ENCODE assay signal across 31 cellular contexts in the genomic region with DNA sequence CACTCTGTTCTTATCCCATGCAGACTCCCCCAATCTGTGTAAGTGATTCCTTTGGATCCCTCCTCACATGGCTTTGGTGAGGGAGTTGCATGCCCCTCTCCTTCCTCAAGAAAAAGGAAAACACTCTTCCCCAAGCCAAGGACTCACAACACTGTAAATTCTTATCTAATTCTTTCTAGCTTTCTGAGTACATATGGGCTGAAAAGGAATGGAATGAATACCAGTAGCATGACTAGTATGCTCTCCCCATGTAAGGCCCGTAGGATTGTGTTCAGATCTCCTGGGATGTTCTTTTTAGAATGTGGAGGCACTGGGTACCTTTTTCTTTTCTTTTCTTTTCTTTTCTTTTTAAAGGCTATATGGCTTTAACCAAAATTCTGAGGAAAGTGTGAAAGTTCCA. TPM values are rescaled to one million over a fixed set of nuclear protein-coding genes. Genes with fewer than 3 reads are reported as not detected.
A peak's percentile ranks its signal among the peaks of the same experiment; 100 is the strongest.
DNase-seq lines count a peak whose midpoint lies in the region; ATAC-seq, FAIRE-seq and TF ChIP-seq lines count a peak whose summit lies in the region.
"Had no signal": no experiment of that assay in that cellular context is flagged by ENCODE, and none has a peak within 500 bp of the region (broad histone marks: within the 10 kb centered on the region; RNA-seq: fewer than 3 reads in every experiment).

No MANE protein-coding gene starts in this region.

- POLR2A ChIA-PET in A549 (lab: Yijun Ruan, JAX): no interaction called here

- CTCF ChIA-PET in A549 (lab: Yijun Ruan, JAX): no interaction called here

- WGBS in A549 (ENCODE audit: missing lambda C conversion rate): 56% methylated on average over 1 of the region's 1 CpG
- 0 to 5% methylated on average over 1 of the region's 1 CpG for WGBS in GM23248 (ENCODE audit: low coverage in 1 of 2, low lambda C conversion rate in 2 of 2, missing lambda C conversion rate in 2 of 2), 2 experiments

- ATAC-seq in A549: no peak
- no peak for ATAC-seq in HG03135 (IDR thresholded peaks at IDR 0.05; ENCODE audit: unreplicated experiment)
- no peak for ATAC-seq in HG03139 (IDR thresholded peaks at IDR 0.05; ENCODE audit: unreplicated experiment)
- ATAC-seq in mucosa of descending colon: no peak
- ATAC-seq: activated CD8-positive, alpha-beta memory T cell treated with anti-CD3 and anti-CD28 coated beads, Interleukin-2, amount 10 ng/mL, durations not matched to agents 7 days and 5 days; activated T-cell treated with anti-CD3 and anti-CD28 coated beads, Interleukin-2, amount 50 U/mL, for 4 hours; body of pancreas; CD8-positive, alpha-beta T cell; heart left ventricle; natural killer cell; stimulated activated effector memory CD8-positive, alpha-beta T cell treated with anti-CD3 and anti-CD28 coated beads, Interleukin-12 subunit alpha, Interleukin-12 subunit beta, amount 100 ng/mL, for 72 hours had no signal

- no peaks in the 10 kb centered on the region for H3K4me1 ChIP-seq in A549
- peaks cover 14% of the 10 kb centered on the region for H3K4me1 ChIP-seq in GM23248 (ENCODE audit: insufficient read depth)
- no peaks in the 10 kb centered on the region for H3K4me1 ChIP-seq in mucosa of descending colon (ENCODE audit: low read depth)
- H3K4me1 ChIP-seq: BE2C, body of pancreas, heart left ventricle, sigmoid colon had no signal

- H3K27me3 ChIP-seq in GM23248 (replicated peaks; ENCODE audit: insufficient read depth): no peaks in the 10 kb centered on the region
- H3K27me3 ChIP-seq: BE2C, body of pancreas, sigmoid colon had no signal

- H3K9me3 ChIP-seq in A549 (no peaks in the 10 kb centered on the region), GM23248 (ENCODE audit: low read depth) (no peaks in the 10 kb centered on the region), mucosa of descending colon (no peaks in the 10 kb centered on the region)
- H3K9me3 ChIP-seq: BE2C, body of pancreas, heart left ventricle, sigmoid colon had no signal

- H3K36me3 ChIP-seq in GM23248 (ENCODE audit: low read depth) (no peaks in the 10 kb centered on the region), mucosa of descending colon (ENCODE audit: low read depth) (no peaks in the 10 kb centered on the region)
- H3K36me3 ChIP-seq: BE2C, heart left ventricle, sigmoid colon had no signal

- H3F3A ChIP-seq in GM23248 (ENCODE audit: insufficient read depth): no peaks in the 10 kb centered on the region

- no peak for DNase-seq in A549 (ENCODE audit: low read depth in 1 of 2, low spot score in 1 of 2)
- peak; percentile 60 for DNase-seq in GM23248
- DNase-seq in astrocyte of the hippocampus (ENCODE audit: low read depth, low spot score): peak; percentile 51
- peak; percentile 57 for DNase-seq in fibroblast of pulmonary artery (ENCODE audit: low read depth)
- DNase-seq in anterior cingulate cortex (lab: John Stamatoyannopoulos, UW): no peak
- DNase-seq in mucosa of descending colon: no peak
- DNase-seq: 8988T; activated CD4-positive, CD25-positive, alpha-beta regulatory T cell; activated CD8-positive, alpha-beta memory T cell treated with anti-CD3 and anti-CD28 coated beads, Interleukin-2, amount 10 ng/mL, durations not matched to agents 7 days and 5 days; activated gamma-delta T cell; activated naive CD8-positive, alpha-beta T cell treated with anti-CD3 and anti-CD28 coated beads, Interleukin-2, amount 10 ng/mL, durations not matched to agents 7 days and 5 days; activated T-cell treated with anti-CD3 and anti-CD28 coated beads, Interleukin-2, amount 50 U/mL, for 4 hours; BE2C; body of pancreas; CD8-positive, alpha-beta T cell; H9; heart left ventricle; natural killer cell; NCI-H1417; NCI-H2029; NCI-H526; occipital lobe; OCI-M1; sigmoid colon; stimulated activated CD4-positive, alpha-beta T cell treated with anti-CD3 and anti-CD28 coated beads, Interleukin-15, amount 100 ng/mL, for 24 hours; substantia nigra had no signal

- no peaks in the 10 kb centered on the region for H3K9me2 ChIP-seq in GM23248 (ENCODE audit: insufficient read depth)

- TF ChIP-seq CTCF in A549 (IDR thresholded peaks at IDR 0.05) (no peak), fibroblast of pulmonary artery (IDR thresholded peaks at IDR 0.05; ENCODE audit: low read length, missing control alignments) (no peak), mucosa of descending colon (IDR thresholded peaks at IDR 0.05) (no peak)

- H3K4me2 ChIP-seq in A549: no peak overlapping the region
- peak overlapping the region; percentile 35 for H3K4me2 ChIP-seq in GM23248 (ENCODE audit: unreplicated experiment)
- H3K4me2 ChIP-seq: KMS-11 had no signal

- intact Hi-C loops in mucosa of descending colon (cut with DNase I, micrococcal nuclease): no loop called here

- no peak for TF ChIP-seq RAD21 in A549 (conservative IDR thresholded peaks at IDR 0.05 in 1 of 2, IDR thresholded peaks at IDR 0.05 in 1 of 2)

- H3K27ac ChIP-seq in A549 (no peak overlapping the region), GM23248 (peak overlapping the region; percentile 21; the same call in 1 of the 2 replicates)
- H3K27ac ChIP-seq: body of pancreas, heart left ventricle, KMS-11, sigmoid colon had no signal

- TF ChIP-seq POLR2A in A549 (IDR thresholded peaks at IDR 0.05; ENCODE audit: low read length): no peak

- peak; percentile 18 for FAIRE-seq in A549 (lab: Jason Lieb, UNC)
- FAIRE-seq: GM12891 had no signal

- no peaks in the 10 kb centered on the region for H4K20me1 ChIP-seq in GM23248 (ENCODE audit: insufficient read depth)

- H3K79me2 ChIP-seq in GM23248 (ENCODE audit: insufficient read depth): no peaks in the 10 kb centered on the region

- no peak for TF ChIP-seq EP300 in A549 (IDR thresholded peaks at IDR 0.05)

- H3K4me3 ChIP-seq in A549 (no peak overlapping the region), GM23248 (0 out of 2 replicates have a peak overlapping the region, but pooled peaks have one; percentile 25), fibroblast of pulmonary artery (replicated peaks; ENCODE audit: low read depth, low read length) (no peak overlapping the region), mucosa of descending colon (no peak overlapping the region)
- H3K4me3 ChIP-seq: body of pancreas, heart left ventricle, sigmoid colon had no signal

- in situ Hi-C loops in GM23248 (cut with MboI): no loop called here

- no peak overlapping the region for H2AFZ ChIP-seq in GM23248

- no peak overlapping the region for H3K9ac ChIP-seq in GM23248
- H3K9ac ChIP-seq: KMS-11 had no signal

TF ChIP-seq in A549, 52 proteins besides CTCF, POLR2A, EP300 and RAD21:
- TF ChIP-seq RCOR1 (IDR thresholded peaks at IDR 0.05; ENCODE audit: low read depth, low read length): no peak
- no peak for TF ChIP-seq HOXB13 (CRISPR knock-in tag; IDR thresholded peaks at IDR 0.05; ENCODE audit: low read depth)
- no peak for TF ChIP-seq JUN (IDR thresholded peaks at IDR 0.05)
- TF ChIP-seq ESRRA (IDR thresholded peaks at IDR 0.05; ENCODE audit: borderline replicate concordance, low read length): no peak
- no peak for TF ChIP-seq GATA3 (IDR thresholded peaks at IDR 0.05; ENCODE audit: borderline replicate concordance)
- TF ChIP-seq RNF2 (IDR thresholded peaks at IDR 0.05; ENCODE audit: borderline replicate concordance, low read depth): no peak
- TF ChIP-seq, protein P1, sequence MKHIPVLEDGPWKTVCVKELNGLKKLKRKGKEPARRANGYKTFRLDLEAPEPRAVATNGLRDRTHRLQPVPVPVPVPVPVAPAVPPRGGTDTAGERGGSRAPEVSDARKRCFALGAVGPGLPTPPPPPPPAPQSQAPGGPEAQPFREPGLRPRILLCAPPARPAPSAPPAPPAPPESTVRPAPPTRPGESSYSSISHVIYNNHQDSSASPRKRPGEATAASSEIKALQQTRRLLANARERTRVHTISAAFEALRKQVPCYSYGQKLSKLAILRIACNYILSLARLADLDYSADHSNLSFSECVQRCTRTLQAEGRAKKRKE (CRISPR knock-in tag; IDR thresholded peaks at IDR 0.05; ENCODE audit: low read depth): no peak
- no peak for TF ChIP-seq HOXA7 (CRISPR knock-in tag; IDR thresholded peaks at IDR 0.05)
- TF ChIP-seq CBX2 (IDR thresholded peaks at IDR 0.05; ENCODE audit: borderline replicate concordance, low read depth): no peak
- TF ChIP-seq FOSL2 (IDR thresholded peaks at IDR 0.05): no peak
- TF ChIP-seq FOSL2 (CRISPR knock-in tag; IDR thresholded peaks at IDR 0.05): no peak
- TF ChIP-seq, protein P2, sequence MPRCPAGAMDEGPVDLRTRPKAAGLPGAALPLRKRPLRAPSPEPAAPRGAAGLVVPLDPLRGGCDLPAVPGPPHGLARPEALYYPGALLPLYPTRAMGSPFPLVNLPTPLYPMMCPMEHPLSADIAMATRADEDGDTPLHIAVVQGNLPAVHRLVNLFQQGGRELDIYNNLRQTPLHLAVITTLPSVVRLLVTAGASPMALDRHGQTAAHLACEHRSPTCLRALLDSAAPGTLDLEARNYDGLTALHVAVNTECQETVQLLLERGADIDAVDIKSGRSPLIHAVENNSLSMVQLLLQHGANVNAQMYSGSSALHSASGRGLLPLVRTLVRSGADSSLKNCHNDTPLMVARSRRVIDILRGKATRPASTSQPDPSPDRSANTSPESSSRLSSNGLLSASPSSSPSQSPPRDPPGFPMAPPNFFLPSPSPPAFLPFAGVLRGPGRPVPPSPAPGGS (IDR thresholded peaks at IDR 0.05): no peak
- no peak for TF ChIP-seq MYC (IDR thresholded peaks at IDR 0.05; ENCODE audit: borderline replicate concordance, low read length)
- TF ChIP-seq JUNB (IDR thresholded peaks at IDR 0.05): no peak
- no peak for TF ChIP-seq SREBF2 (IDR thresholded peaks at IDR 0.05)
- no peak for TF ChIP-seq NPAS2 (CRISPR knock-in tag; IDR thresholded peaks at IDR 0.05; ENCODE audit: borderline replicate concordance)
- no peak for TF ChIP-seq EHF (CRISPR knock-in tag; IDR thresholded peaks at IDR 0.05)
- no peak for TF ChIP-seq CEBPB (IDR thresholded peaks at IDR 0.05)
TF ChIP-seq in A549: peak in this region for 0.

RNA-seq across cellular contexts. Expression of a gene that starts 17.0 kb away (rescaled TPM):
- 85.7 and 102 TPM in 2 replicates for polyA plus RNA-seq in A549 (2011; rRNA removed)
- polyA plus RNA-seq in A549 (2012; cell fraction: cytosol; rRNA removed): 38.4 and 49.6 TPM in 2 replicates
- 90.1 and 106 TPM in 2 replicates for polyA plus RNA-seq in A549 (2012; cell fraction: nucleus; rRNA removed)
- polyA plus RNA-seq in A549 (2017; fragmentation: RNase III; extraction: RNeasy Plus Mini Kit Qiagen cat#74134 plus additional on column Dnase treatment): 62.2 to 84.1 TPM (median 79.5 TPM) in 3 replicates
- 99.2 and 105 TPM in 2 replicates for polyA minus RNA-seq in A549 (2011; rRNA and poly(A)+ RNA removed)
- total RNA-seq in GM23248 (2014; rRNA removed; shearing (Covaris generic)): 261 and 293 TPM in 2 replicates
- polyA plus RNA-seq in GM23248 (2016; fragmentation: Nextera tagmentation; extraction: Ambion mirVana): 351 and 357 TPM in 2 replicates
- total RNA-seq in mucosa of descending colon: 10 to 100 TPM; 53.0 to 91.5 (median 57.4) TPM

Comparison
In these comparisons a context has a peak if more than half of its experiments do, and no peak if none do; other contexts are left out.
1. DNase-seq: peak in GM23248 (single experiment), astrocyte of the hippocampus (single experiment) and fibroblast of pulmonary artery (single experiment); none in A549 (0 of 2), anterior cingulate cortex (0 of 58) and mucosa of descending colon (0 of 3).